Comparison of ENCODE assay signal across 12 cellular contexts in genomic region chr7:77687100-77687746, GRCh38. TPM values are rescaled to one million over a fixed set of nuclear protein-coding genes. Genes with fewer than 3 reads are reported as not detected.
A peak's percentile ranks its signal among the peaks of the same experiment; 100 is the strongest.
DNase-seq lines count a peak whose midpoint lies in the region; ATAC-seq and TF ChIP-seq lines count a peak whose summit lies in the region.
"Had no signal": no experiment of that assay in that cellular context is flagged by ENCODE, and none has a peak within 500 bp of the region (broad histone marks: within the 10 kb centered on the region; RNA-seq: fewer than 3 reads in every experiment).

No MANE protein-coding gene starts in this region.

- H3K4me3 ChIP-seq in mesenchymal stem cell (ENCODE audit: insufficient read depth in 1 of 2, low read depth in 1 of 2, low read length in 2 of 2), result no peak overlapping the region
- H3K4me3 ChIP-seq: SJSA1 had no signal

- TF ChIP-seq CTCF in CD4-positive, alpha-beta T cell (IDR thresholded peaks at IDR 0.05), result no peak

- H3K9me3 ChIP-seq in CD4-positive, alpha-beta T cell (ENCODE audit: control insufficient read depth, low read length), result no peaks in the 10 kb centered on the region
- no peaks in the 10 kb centered on the region for H3K9me3 ChIP-seq in mesenchymal stem cell (ENCODE audit: control insufficient read depth, low read length)
- H3K9me3 ChIP-seq: SJSA1 had no signal

- ATAC-seq in CD4-positive, alpha-beta T cell (ENCODE audit: poor library complexity), result peak; percentile 69
- no peak for ATAC-seq in HG02571 (IDR thresholded peaks at IDR 0.05; ENCODE audit: unreplicated experiment)

- CTCF ChIA-PET in CD4-positive, alpha-beta T cell (lab: Charles Lee), result interaction anchor here (0.5 to 1.2 kb wide), 2 partner anchors 9 to 131 kb away, joined by 3 to 5 read pairs; no protein-coding TSS in a partner anchor

- no peak overlapping the region for H3K23ac ChIP-seq in mesenchymal stem cell (ENCODE audit: low read length in 2 of 2)

- POLR2A ChIA-PET in CD4-positive, alpha-beta T cell (lab: Charles Lee), result interaction anchor here (1.0 to 2.7 kb wide), 5 partner anchors 9 to 111 kb away, joined by 3 to 31 read pairs (median 3); partner anchors contain the start of genes PHTF2, RSBN1L and TMEM60

- no peak overlapping the region for H2AK5ac ChIP-seq in mesenchymal stem cell (ENCODE audit: low read length, severe bottlenecking)

- H3K27me3 Mint-ChIP-seq in CD4-positive, alpha-beta T cell, result no peaks in the 10 kb centered on the region
- H3K27me3 Mint-ChIP-seq: brain had no signal

- H3K18ac ChIP-seq in mesenchymal stem cell (ENCODE audit: low read depth in 1 of 2, low read length in 2 of 2), result no peak overlapping the region

- no peak overlapping the region for H3K14ac ChIP-seq in mesenchymal stem cell (ENCODE audit: low read length in 2 of 2)

- peak overlapping the region; percentile 48 for H3K27ac Mint-ChIP-seq in CD4-positive, alpha-beta T cell

- H3K9ac ChIP-seq in mesenchymal stem cell (ENCODE audit: low read length), result peak overlapping the region; percentile 20

- no peaks in the 10 kb centered on the region for H3K4me1 ChIP-seq in mesenchymal stem cell (ENCODE audit: control insufficient read depth, insufficient read depth, low read depth, low read length)

- H4K91ac ChIP-seq in mesenchymal stem cell (ENCODE audit: low read length), result no peak overlapping the region

- intact Hi-C loops in CD4-positive, alpha-beta T cell (cut with DNase I, micrococcal nuclease), result loop anchor here in 1 of 2 experiments (1.0 kb wide), 1 partner anchor 9 kb away; the partner anchor contains the start of gene RSBN1L

- peak overlapping the region; percentile 31 for H3K4me3 Mint-ChIP-seq in CD4-positive, alpha-beta T cell

- H2AFZ ChIP-seq in mesenchymal stem cell (ENCODE audit: low read depth, low read length), result no peak overlapping the region

- peaks cover 2 to 13% of the 10 kb centered on the region in 2 experiments for H3K36me3 ChIP-seq in mesenchymal stem cell (ENCODE audit: control insufficient read depth in 1 of 2, insufficient read depth in 2 of 2, low read depth in 1 of 2, low read length in 2 of 2)

- H3K9me3 Mint-ChIP-seq in CD4-positive, alpha-beta T cell, result no peaks in the 10 kb centered on the region
- H3K9me3 Mint-ChIP-seq: brain had no signal

- H4K8ac ChIP-seq in mesenchymal stem cell (ENCODE audit: low read length), result no peak overlapping the region

- H2BK120ac ChIP-seq in mesenchymal stem cell (ENCODE audit: low read depth, low read length), result no peak overlapping the region

- H3K79me1 ChIP-seq in mesenchymal stem cell (replicated peaks; ENCODE audit: low read length, poor library complexity, severe bottlenecking), result peaks cover 22% of the 10 kb centered on the region

- no peak overlapping the region for H2BK12ac ChIP-seq in mesenchymal stem cell (ENCODE audit: low read length in 2 of 2)

- H3K4me2 ChIP-seq in mesenchymal stem cell (ENCODE audit: low read length, poor library complexity, severe bottlenecking), result no peak overlapping the region

- 36% methylated on average over 1 of the region's 1 CpG for WGBS in mesenchymal stem cell

- no peak for DNase-seq in CD4-positive, alpha-beta T cell
- DNase-seq in GM03348 (ENCODE audit: low spot score) (peak; percentile 54), amniotic epithelial cell (ENCODE audit: low read depth) (peak; percentile 92), mesenchymal stem cell (peak; percentile 90), NCI-H1436 treated with DMSO at 0.1 percent for 48 hours (lab: John Stamatoyannopoulos, UW) (no peak), HK-2 (ENCODE audit: unreplicated experiment) (no peak)
- DNase-seq in activated CD4-positive, CD25-positive, alpha-beta regulatory T cell (lab: John Stamatoyannopoulos, UW), result no peak
- DNase-seq: DMS 273 treated with DMSO at 0.1 percent for 48 hours; stimulated activated CD4-positive, alpha-beta T cell treated with anti-CD3 and anti-CD28 coated beads, Interleukin-4, amount 100 ng/mL, for 4 hours had no signal

- no peak overlapping the region for H2BK15ac ChIP-seq in mesenchymal stem cell (ENCODE audit: low read depth, poor library complexity, severe bottlenecking)

- H3K27me3 ChIP-seq in CD4-positive, alpha-beta T cell (ENCODE audit: control insufficient read depth, insufficient read depth, low read length), result no peaks in the 10 kb centered on the region
- no peaks in the 10 kb centered on the region for H3K27me3 ChIP-seq in mesenchymal stem cell (ENCODE audit: control insufficient read depth in 1 of 2, insufficient read depth in 1 of 2, low read length in 2 of 2)
- H3K27me3 ChIP-seq: SJSA1 had no signal

- H2BK5ac ChIP-seq in mesenchymal stem cell (ENCODE audit: low read depth, low read length, poor library complexity, severe bottlenecking), result no peak overlapping the region

- H3K4me1 Mint-ChIP-seq in CD4-positive, alpha-beta T cell (ENCODE audit: low read depth), result peaks cover 30% of the 10 kb centered on the region

- H3K36me3 Mint-ChIP-seq in CD4-positive, alpha-beta T cell (ENCODE audit: low read depth), result peaks cover 16% of the 10 kb centered on the region

- no peak overlapping the region for H3K27ac ChIP-seq in CD4-positive, alpha-beta T cell (ENCODE audit: low read depth, low read length)
- no peak overlapping the region for H3K27ac ChIP-seq in mesenchymal stem cell (ENCODE audit: low read length, poor library complexity, severe bottlenecking)
- H3K27ac ChIP-seq: SJSA1 had no signal

- H3K4ac ChIP-seq in mesenchymal stem cell (ENCODE audit: low read depth in 1 of 2, low read length in 2 of 2), result no peak overlapping the region

RNA-seq across cellular contexts. Expression of gene RSBN1L, which starts 9.0 kb away (rescaled TPM):
- total RNA-seq in CD4-positive, alpha-beta T cell, result 1 to 10 TPM; 9.0 to 9.6 TPM
- 9.5 TPM for polyA plus RNA-seq in mesenchymal stem cell (2013, experiment 1 of 2)
- 9.7 TPM for polyA plus RNA-seq in mesenchymal stem cell (2013, experiment 2 of 2)

Comparison
In these comparisons a context has a peak if more than half of its experiments do, and no peak if none do; other contexts are left out.
1. DNase-seq: peak in GM03348 (single experiment), amniotic epithelial cell (single experiment) and mesenchymal stem cell (single experiment); none in CD4-positive, alpha-beta T cell (0 of 10), NCI-H1436 treated with DMSO at 0.1 percent for 48 hours (single experiment), activated CD4-positive, CD25-positive, alpha-beta regulatory T cell (0 of 4) and HK-2 (single experiment).